Comparison of ENCODE assay signal across 1 cellular context in the genomic region with DNA sequence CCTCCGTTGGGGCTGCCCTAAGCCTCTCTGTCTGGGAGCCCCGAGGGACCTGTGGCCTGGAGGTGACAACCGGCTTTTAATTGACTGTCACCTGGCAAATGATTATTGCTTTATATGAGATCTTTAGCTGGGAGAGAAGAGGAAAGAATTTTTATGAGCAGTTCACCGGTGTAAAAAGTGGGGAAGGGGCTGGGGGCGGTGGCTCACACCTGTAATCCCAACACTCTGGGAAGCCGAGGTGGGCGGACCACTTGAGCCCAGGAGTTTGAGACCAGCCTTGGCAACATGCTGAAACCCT.
TF ChIP-seq lines count a peak whose summit lies in the region.

No MANE protein-coding gene starts in this region.

TF ChIP-seq in A549, 52 proteins besides CTCF, POLR2A, EP300 and RAD21:
- TF ChIP-seq RCOR1 (IDR thresholded peaks at IDR 0.05; ENCODE audit: low read depth, low read length) (no peak), TFCP2L1 (CRISPR knock-in tag; IDR thresholded peaks at IDR 0.05) (no peak), ZNF302 (CRISPR knock-in tag; IDR thresholded peaks at IDR 0.05) (no peak), HOXA7 (CRISPR knock-in tag; IDR thresholded peaks at IDR 0.05) (no peak), FOSL2 (IDR thresholded peaks at IDR 0.05) (no peak), FOSL2 (CRISPR knock-in tag; IDR thresholded peaks at IDR 0.05) (no peak), EHF (CRISPR knock-in tag; IDR thresholded peaks at IDR 0.05) (no peak), ZSCAN20 (CRISPR knock-in tag; IDR thresholded peaks at IDR 0.05) (no peak), ESRRA (IDR thresholded peaks at IDR 0.05; ENCODE audit: borderline replicate concordance, low read length) (no peak), RNF2 (IDR thresholded peaks at IDR 0.05; ENCODE audit: borderline replicate concordance, low read depth) (no peak), HEYL (CRISPR knock-in tag; IDR thresholded peaks at IDR 0.05) (no peak), POLR2AphosphoS2 (conservative IDR thresholded peaks at IDR 0.05; ENCODE audit: low read length) (no peak), CEBPB (IDR thresholded peaks at IDR 0.05) (no peak), SREBF2 (IDR thresholded peaks at IDR 0.05) (no peak), HDAC2 (IDR thresholded peaks at IDR 0.05) (no peak)
- TF ChIP-seq, protein P1, sequence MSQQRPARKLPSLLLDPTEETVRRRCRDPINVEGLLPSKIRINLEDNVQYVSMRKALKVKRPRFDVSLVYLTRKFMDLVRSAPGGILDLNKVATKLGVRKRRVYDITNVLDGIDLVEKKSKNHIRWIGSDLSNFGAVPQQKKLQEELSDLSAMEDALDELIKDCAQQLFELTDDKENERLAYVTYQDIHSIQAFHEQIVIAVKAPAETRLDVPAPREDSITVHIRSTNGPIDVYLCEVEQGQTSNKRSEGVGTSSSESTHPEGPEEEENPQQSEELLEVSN (IDR thresholded peaks at IDR 0.05; ENCODE audit: borderline replicate concordance, low read depth), result no peak
- TF ChIP-seq, protein P2, sequence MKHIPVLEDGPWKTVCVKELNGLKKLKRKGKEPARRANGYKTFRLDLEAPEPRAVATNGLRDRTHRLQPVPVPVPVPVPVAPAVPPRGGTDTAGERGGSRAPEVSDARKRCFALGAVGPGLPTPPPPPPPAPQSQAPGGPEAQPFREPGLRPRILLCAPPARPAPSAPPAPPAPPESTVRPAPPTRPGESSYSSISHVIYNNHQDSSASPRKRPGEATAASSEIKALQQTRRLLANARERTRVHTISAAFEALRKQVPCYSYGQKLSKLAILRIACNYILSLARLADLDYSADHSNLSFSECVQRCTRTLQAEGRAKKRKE (CRISPR knock-in tag; IDR thresholded peaks at IDR 0.05; ENCODE audit: low read depth), result no peak
TF ChIP-seq in A549: peak in this region for 0.
